Comparison of ENCODE assay signal across 17 cellular contexts in the genomic region with DNA sequence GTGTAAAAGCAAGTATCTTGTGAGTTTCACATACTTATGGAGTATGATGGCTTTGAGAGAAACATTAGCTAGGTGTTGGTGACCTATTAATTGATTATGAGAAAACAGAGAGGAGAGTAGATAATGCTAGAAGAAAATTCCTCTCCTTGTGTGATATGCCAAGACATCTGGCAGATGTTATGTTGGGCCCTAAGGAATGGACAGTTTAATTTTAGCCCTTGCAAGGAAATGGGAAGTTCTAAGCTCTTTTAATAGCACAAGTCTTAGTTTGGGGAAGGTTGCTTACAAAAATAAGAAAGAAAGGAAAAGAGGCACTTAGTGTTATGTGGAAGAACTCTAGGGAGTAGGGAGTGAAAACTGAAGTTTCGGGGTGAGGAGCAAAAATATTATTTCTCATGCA. TPM values are rescaled to one million over a fixed set of nuclear protein-coding genes. Genes with fewer than 3 reads are reported as not detected.
A peak's percentile ranks its signal among the peaks of the same experiment; 100 is the strongest.
DNase-seq lines count a peak whose midpoint lies in the region; ATAC-seq and TF ChIP-seq lines count a peak whose summit lies in the region.
"Had no signal": no experiment of that assay in that cellular context is flagged by ENCODE, and none has a peak within 500 bp of the region (broad histone marks: within the 10 kb centered on the region; RNA-seq: fewer than 3 reads in every experiment).

No MANE protein-coding gene starts in this region.

- intact Hi-C loops in esophagus muscularis mucosa (cut with DNase I), result loop anchor here (10.0 kb wide), 3 partner anchors 87 to 277 kb away; no protein-coding TSS in a partner anchor

- H3K9me3 Mint-ChIP-seq in neural crest cell, result no peaks in the 10 kb centered on the region
- H3K9me3 Mint-ChIP-seq: activated naive CD8-positive, alpha-beta T cell treated with anti-CD3 and anti-CD28 coated beads, Interleukin-2, amount 10 ng/mL, durations not matched to agents 7 days and 5 days had no signal

- H3K9me3 ChIP-seq in esophagus muscularis mucosa (no peaks in the 10 kb centered on the region), thoracic aorta (no peaks in the 10 kb centered on the region)

- H3K36me3 Mint-ChIP-seq in neural crest cell (ENCODE audit: low read depth), result peaks cover 34% of the 10 kb centered on the region
- H3K36me3 Mint-ChIP-seq: activated naive CD8-positive, alpha-beta T cell treated with anti-CD3 and anti-CD28 coated beads, Interleukin-2, amount 10 ng/mL, durations not matched to agents 7 days and 5 days had no signal

- H3K36me3 ChIP-seq in esophagus muscularis mucosa (no peaks in the 10 kb centered on the region), thoracic aorta (no peaks in the 10 kb centered on the region)

- DNase-seq in esophagus muscularis mucosa (ENCODE audit: extremely low spot score), result no peak
- no peak for DNase-seq in neural crest cell (ENCODE audit: low read depth, low spot score)
- no peak for DNase-seq in thoracic aorta (ENCODE audit: low spot score)
- no peak for DNase-seq in NCI-H1092 (lab: John Stamatoyannopoulos, UW)
- no peak for DNase-seq in activated T-cell treated with anti-CD3 and anti-CD28 coated beads for 4 hours
- DNase-seq: activated CD4-positive, CD25-positive, alpha-beta regulatory T cell treated with anti-CD3 and anti-CD28 coated beads, Interleukin-2, amount 50 U/mL, for 72 hours; activated CD8-positive, alpha-beta memory T cell treated with anti-CD3 and anti-CD28 coated beads, Interleukin-2, amount 50 U/mL, for 48 hours; activated naive CD8-positive, alpha-beta T cell treated with anti-CD3 and anti-CD28 coated beads, Interleukin-2, amount 10 ng/mL, durations not matched to agents 7 days and 5 days; MM.1S; NCI-H2081 treated with DMSO at 0.1 percent for 48 hours; NCI-H748 treated with DMSO at 0.1 percent for 48 hours; stimulated activated CD4-positive, alpha-beta T cell treated with anti-CD3 and anti-CD28 coated beads, Interleukin-1b, Interleukin-23, amount 100 ng/mL, for 48 hours; T-helper 17 cell had no signal

- WGBS in esophagus muscularis mucosa, result 60% methylated on average over 1 of the region's 1 CpG

- peaks cover 71% of the 10 kb centered on the region for H3K4me1 Mint-ChIP-seq in neural crest cell
- H3K4me1 Mint-ChIP-seq: T-helper 17 cell had no signal

- H3K4me3 ChIP-seq in esophagus muscularis mucosa, result no peak overlapping the region
- no peak overlapping the region for H3K4me3 ChIP-seq in thoracic aorta
- H3K4me3 ChIP-seq: GM23248 had no signal

- TF ChIP-seq CTCF in VCaP (conservative IDR thresholded peaks at IDR 0.05) (no peak), esophagus muscularis mucosa (IDR thresholded peaks at IDR 0.05) (no peak), neural crest cell (conservative IDR thresholded peaks at IDR 0.05) (no peak), thoracic aorta (IDR thresholded peaks at IDR 0.05) (no peak)

- no peak for ATAC-seq in thoracic aorta (ENCODE audit: insufficient number of reproducible peaks, low FRiP score, low read depth)
- no peak for ATAC-seq in GM21619 (IDR thresholded peaks at IDR 0.05; ENCODE audit: unreplicated experiment)
- ATAC-seq in GM21786 (IDR thresholded peaks at IDR 0.05; ENCODE audit: unreplicated experiment), result no peak
- ATAC-seq: T-helper 17 cell had no signal

- peak overlapping the region; percentile 16 for H3K4me3 Mint-ChIP-seq in neural crest cell
- H3K4me3 Mint-ChIP-seq: activated naive CD8-positive, alpha-beta T cell treated with anti-CD3 and anti-CD28 coated beads, Interleukin-2, amount 10 ng/mL, durations not matched to agents 7 days and 5 days; T-helper 17 cell had no signal

- TF ChIP-seq EP300 in esophagus muscularis mucosa (IDR thresholded peaks at IDR 0.05), result no peak

- H3K27ac Mint-ChIP-seq in neural crest cell (ENCODE audit: unreplicated experiment), result no peak overlapping the region
- H3K27ac Mint-ChIP-seq: activated naive CD8-positive, alpha-beta T cell treated with anti-CD3 and anti-CD28 coated beads, Interleukin-2, amount 10 ng/mL, durations not matched to agents 7 days and 5 days; T-helper 17 cell had no signal

- peaks cover 2% of the 10 kb centered on the region for H3K27me3 Mint-ChIP-seq in neural crest cell (ENCODE audit: low read depth)

- H3K4me1 ChIP-seq in esophagus muscularis mucosa (peaks cover 58 to 86% (median 82%) of the 10 kb centered on the region in 4 donors), thoracic aorta (ENCODE audit: control insufficient read depth in 1 of 2, low read depth in 2 of 2) (peaks cover 27 to 59% of the 10 kb centered on the region in 2 donors)

- peak overlapping the region; percentile 57 for H3K27ac ChIP-seq in VCaP
- H3K27ac ChIP-seq in esophagus muscularis mucosa (replicated peaks in 1 of 4), result peak overlapping the region; percentile 60 to 74 (median 70)
- peak overlapping the region; percentile 73 to 74 for H3K27ac ChIP-seq in thoracic aorta

- no peak for TF ChIP-seq POLR2A in esophagus muscularis mucosa (IDR thresholded peaks at IDR 0.05; ENCODE audit: low read depth)

- no peaks in the 10 kb centered on the region for H3K27me3 ChIP-seq in esophagus muscularis mucosa
- no peaks in the 10 kb centered on the region for H3K27me3 ChIP-seq in thoracic aorta (replicated peaks; ENCODE audit: insufficient read depth)

RNA-seq across cellular contexts. Expression of a gene that starts 5.1 kb away (rescaled TPM):
- 10 to 100 TPM; 24.5 to 38.6 (median 34.6) TPM for total RNA-seq in esophagus muscularis mucosa
- total RNA-seq in neural crest cell, result 195 and 199 TPM in 2 replicates
- 10 to 100 TPM in 1 of 2 donors, 1 to 10 TPM in 1; 9.6 to 12.3 TPM for total RNA-seq in thoracic aorta
